9 cellular contexts compared by ENCODE assay signal in the genomic region with DNA sequence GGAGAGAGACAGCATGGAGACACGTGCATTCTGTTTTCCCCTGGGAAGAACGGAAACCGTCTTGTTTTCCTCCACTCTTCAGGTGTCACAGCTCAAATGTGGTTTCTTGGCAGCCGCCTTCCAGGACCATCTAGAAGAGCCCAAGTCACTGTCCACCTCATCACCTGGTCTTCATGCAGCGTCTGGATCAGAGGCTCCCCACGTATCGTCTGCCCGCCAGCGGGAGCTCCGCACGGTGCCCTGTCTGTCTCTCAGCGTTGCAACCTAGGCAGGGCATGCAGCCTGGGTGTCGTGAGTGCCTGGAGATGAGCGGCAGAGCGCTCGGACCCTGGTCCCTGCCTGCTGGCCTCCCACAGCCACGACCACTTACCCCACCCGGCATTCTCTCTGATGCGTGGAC.
"Had no signal": no experiment of that assay in that cellular context is flagged by ENCODE, and none has a peak within 500 bp of the region (broad histone marks: within the 10 kb centered on the region; RNA-seq: fewer than 3 reads in every experiment).

No MANE protein-coding gene starts in this region.

- H3K4me2 ChIP-seq: GM23338 had no signal

- H3K4me1 ChIP-seq: HAP-1 had no signal

- H2AFZ ChIP-seq: GM23248, GM23338 had no signal

- DNase-seq: GM23248, GOT3, H7, H9, HCEC 1CT, HFFc6 had no signal

- H3K9ac ChIP-seq: GM23248 had no signal

- H3K4me3 Mint-ChIP-seq: GM23338, H9, HFFc6 had no signal

- FAIRE-seq: H54 had no signal

- H3K27ac Mint-ChIP-seq: GM23338, H9, HFFc6 had no signal

- H3K27ac ChIP-seq: GM23248 had no signal

- H3K36me3 ChIP-seq: HAP-1 had no signal

- H3K9me3 ChIP-seq: HAP-1 had no signal

- H3K4me3 ChIP-seq: GM23248, GM23338, HAP-1 had no signal

- H3K9me3 Mint-ChIP-seq: H9 had no signal

- H3K4me1 Mint-ChIP-seq: GM23338 had no signal
